ENCODE assay signal across 30 cellular contexts in the genomic region with DNA sequence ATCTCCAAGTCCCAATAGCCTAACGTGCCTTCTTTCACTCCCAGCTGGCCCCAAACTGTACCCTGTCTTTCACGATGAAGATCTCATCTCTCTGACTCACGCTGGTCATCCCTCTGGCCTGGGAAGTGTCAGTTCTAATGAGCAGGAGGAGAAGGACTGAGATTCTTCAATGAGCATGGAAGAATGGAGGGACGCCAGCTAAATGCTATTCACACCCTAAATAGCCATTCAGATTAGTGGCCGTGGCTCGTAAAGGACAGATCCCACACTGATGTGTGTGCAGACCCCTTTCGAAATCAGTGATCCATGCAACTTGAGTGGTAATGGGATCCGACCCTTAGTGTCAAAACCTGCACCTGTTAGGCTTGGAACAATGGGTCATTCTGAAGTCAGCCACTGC.
A peak's percentile ranks its signal among the peaks of the same experiment; 100 is the strongest.
DNase-seq lines count a peak whose midpoint lies in the region; ATAC-seq and TF ChIP-seq lines count a peak whose summit lies in the region.
"Had no signal": no experiment of that assay in that cellular context is flagged by ENCODE, and none has a peak within 500 bp of the region (broad histone marks: within the 10 kb centered on the region; RNA-seq: fewer than 3 reads in every experiment).

No MANE protein-coding gene starts in this region.

- no peak overlapping the region for H3K4me3 ChIP-seq in right atrium auricular region
- H3K4me3 ChIP-seq: A549, gastroesophageal sphincter, GM23338, lower lobe of right lung, Peyer's patch, testis had no signal

- H3K36me3 ChIP-seq in right atrium auricular region: no peaks in the 10 kb centered on the region
- H3K36me3 ChIP-seq: brain microvascular endothelial cell, gastroesophageal sphincter, lower lobe of right lung, Peyer's patch had no signal

- H3K27me3 ChIP-seq in right atrium auricular region: no peaks in the 10 kb centered on the region
- H3K27me3 ChIP-seq: Peyer's patch, testis had no signal

- no peak overlapping the region for H3K27ac ChIP-seq in right atrium auricular region
- H3K27ac ChIP-seq: A549, brain microvascular endothelial cell, gastroesophageal sphincter, lower lobe of right lung, Peyer's patch, testis, VCaP had no signal

- ATAC-seq in GM21447 (IDR thresholded peaks at IDR 0.05; ENCODE audit: unreplicated experiment): no peak
- ATAC-seq: A549; activated naive CD4-positive, alpha-beta T cell treated with anti-CD3 and anti-CD28 coated beads, Interleukin-2, amount 50 U/mL, for 72 hours; gastroesophageal sphincter; GM23338; lower lobe of right lung; natural killer cell had no signal

- no peak for TF ChIP-seq CTCF in right atrium auricular region (IDR thresholded peaks at IDR 0.05)

- DNase-seq in NCI-H524 (lab: John Stamatoyannopoulos, UW) (peak; percentile 6 to 55), NCI-H524 treated with DMSO at 0.1 percent for 48 hours (lab: John Stamatoyannopoulos, UW) (no peak), NCI-H69 (lab: John Stamatoyannopoulos, UW) (peak; percentile 67), myocyte (ENCODE audit: low read depth) (peak; percentile 38), erythroblast (lab: John Stamatoyannopoulos, UW) (no peak), right atrium auricular region (ENCODE audit: low spot score) (no peak), pons (ENCODE audit: low spot score) (no peak)
- DNase-seq: activated CD4-positive, alpha-beta T cell treated with anti-CD3 and anti-CD28 coated beads for 4 hours; activated CD8-positive, alpha-beta memory T cell treated with anti-CD3 and anti-CD28 coated beads for 24 hours; activated T-cell treated with anti-CD3 and anti-CD28 coated beads for 4 hours; AML-193; amygdala; brain microvascular endothelial cell; CD4-positive, CD25-positive, alpha-beta regulatory T cell; cerebellar nuclear complex; Kasumi-1; lower lobe of right lung; natural killer cell; NCI-H2081; NCI-H526; Peyer's patch; stimulated activated CD8-positive, alpha-beta memory T cell treated with anti-CD3 and anti-CD28 coated beads, Interleukin-4, amount 100 ng/mL, for 48 hours; T-helper 9 cell; testis had no signal

- H3K9me3 ChIP-seq in right atrium auricular region: no peaks in the 10 kb centered on the region
- H3K9me3 ChIP-seq: A549, gastroesophageal sphincter, lower lobe of right lung, Peyer's patch, testis had no signal

- H3K4me1 ChIP-seq in right atrium auricular region: no peaks in the 10 kb centered on the region
- H3K4me1 ChIP-seq: A549, gastroesophageal sphincter, lower lobe of right lung, Peyer's patch, testis had no signal

- TF ChIP-seq POLR2A in erythroblast (IDR thresholded peaks at IDR 0.05; ENCODE audit: low read length): no peak

Comparison
In these comparisons a context has a peak if more than half of its experiments do, and no peak if none do; other contexts are left out.
1. DNase-seq: peak in NCI-H524 (2 of 2), NCI-H69 (single experiment) and myocyte (single experiment); none in NCI-H524 treated with DMSO at 0.1 percent for 48 hours (single experiment), erythroblast (0 of 2), right atrium auricular region (single experiment) and pons (single experiment).